In genomic region chr2:167401309-167401708, GRCh38 we compare ENCODE assay signal across 24 cellular contexts.
A peak's percentile ranks its signal among the peaks of the same experiment; 100 is the strongest.
DNase-seq lines count a peak whose midpoint lies in the region; ATAC-seq, FAIRE-seq and TF ChIP-seq lines count a peak whose summit lies in the region.
"Had no signal": no experiment of that assay in that cellular context is flagged by ENCODE, and none has a peak within 500 bp of the region (broad histone marks: within the 10 kb centered on the region; RNA-seq: fewer than 3 reads in every experiment).

No MANE protein-coding gene starts in this region.

- peaks cover 15 to 31% (median 26%) of the 10 kb centered on the region in 3 experiments for H3K36me3 Mint-ChIP-seq in H9 (ENCODE audit: insufficient read depth in 1 of 3, low read depth in 3 of 3)
- no peaks in the 10 kb centered on the region for H3K36me3 Mint-ChIP-seq in astrocyte (ENCODE audit: low read depth, unreplicated experiment)
- peaks cover 8% of the 10 kb centered on the region for H3K36me3 Mint-ChIP-seq in endodermal cell (ENCODE audit: low read depth)
- no peaks in the 10 kb centered on the region for H3K36me3 Mint-ChIP-seq in immature natural killer cell
- H3K36me3 Mint-ChIP-seq: CD8-positive, alpha-beta T cell had no signal

- no peak overlapping the region for H2BK20ac ChIP-seq in H9 (ENCODE audit: low read depth, low read length, poor library complexity, severe bottlenecking)

- intact Hi-C loops in cardiac septum (cut with DNase I), result no loop called here

- H3K36me3 ChIP-seq in astrocyte (ENCODE audit: insufficient read depth, low read length), result no peaks in the 10 kb centered on the region
- no peaks in the 10 kb centered on the region for H3K36me3 ChIP-seq in endodermal cell (ENCODE audit: control insufficient read depth, insufficient read depth, low read length)
- H3K36me3 ChIP-seq: BLaER1 treated with 17β-estradiol and CSF1 and Interleukin-3, amounts not matched to agents 10 nM and 100 nM had no signal

- no peak overlapping the region for H3K27ac ChIP-seq in H9 (ENCODE audit: insufficient read length, low read depth, low read length)
- H3K27ac ChIP-seq in astrocyte (ENCODE audit: low read depth, low read length), result no peak overlapping the region
- no peak overlapping the region for H3K27ac ChIP-seq in endodermal cell (ENCODE audit: low read depth, low read length)
- H3K27ac ChIP-seq: BLaER1 treated with 17β-estradiol and CSF1 and Interleukin-3, amounts not matched to agents 10 nM and 100 nM; C4-2B had no signal

- peak; percentile 44; the same call in 2 of the 3 replicates for TF ChIP-seq CTCF in H9 (conservative IDR thresholded peaks at IDR 0.05)
- TF ChIP-seq CTCF in astrocyte (IDR thresholded peaks at IDR 0.05; ENCODE audit: insufficient read depth, low read depth, low read length), result no peak
- TF ChIP-seq CTCF in endodermal cell (conservative IDR thresholded peaks at IDR 0.05), result peak; percentile 51

- H3K27me3 ChIP-seq in H9 (ENCODE audit: insufficient read depth, low read length) (no peaks in the 10 kb centered on the region), astrocyte (ENCODE audit: insufficient read depth, low read length) (no peaks in the 10 kb centered on the region), endodermal cell (ENCODE audit: control insufficient read depth, insufficient read depth, low read length, poor library complexity, severe bottlenecking) (no peaks in the 10 kb centered on the region)
- H3K27me3 ChIP-seq: BLaER1 treated with 17β-estradiol and CSF1 and Interleukin-3, amounts not matched to agents 10 nM and 100 nM had no signal

- H3K56ac ChIP-seq in H9 (ENCODE audit: insufficient read length, low read depth, low read length), result no peak overlapping the region

- H3K9me3 ChIP-seq in H9 (ENCODE audit: control insufficient read depth, low read depth, low read length), result peaks cover 7% of the 10 kb centered on the region
- no peaks in the 10 kb centered on the region for H3K9me3 ChIP-seq in astrocyte (ENCODE audit: insufficient read depth, low read depth, low read length)
- peaks cover 15% of the 10 kb centered on the region for H3K9me3 ChIP-seq in endodermal cell (ENCODE audit: control insufficient read depth, low read length)
- H3K9me3 ChIP-seq: BLaER1 treated with 17β-estradiol and CSF1 and Interleukin-3, amounts not matched to agents 10 nM and 100 nM; Caco-2 had no signal

- H3K79me1 ChIP-seq in H9 (ENCODE audit: insufficient read depth, low read depth, low read length, poor library complexity, severe bottlenecking), result peaks cover 5% of the 10 kb centered on the region

- peaks cover 25 to 29% of the 10 kb centered on the region in 2 experiments for H3K4me1 Mint-ChIP-seq in H9
- peaks cover 18% of the 10 kb centered on the region for H3K4me1 Mint-ChIP-seq in astrocyte (ENCODE audit: low read depth, unreplicated experiment)
- peaks cover 7% of the 10 kb centered on the region for H3K4me1 Mint-ChIP-seq in endodermal cell
- no peaks in the 10 kb centered on the region for H3K4me1 Mint-ChIP-seq in immature natural killer cell
- H3K4me1 Mint-ChIP-seq: B cell had no signal

- no peak overlapping the region for H2BK5ac ChIP-seq in H9 (ENCODE audit: insufficient read length, low read length)

- no peak overlapping the region for H3K18ac ChIP-seq in H9 (ENCODE audit: insufficient read length, low read depth, low read length)

- H4K20me1 ChIP-seq in H9 (ENCODE audit: control insufficient read depth, insufficient read depth, insufficient read length), result no peaks in the 10 kb centered on the region
- H4K20me1 ChIP-seq in astrocyte (ENCODE audit: insufficient read depth, low read length), result no peaks in the 10 kb centered on the region
- H4K20me1 ChIP-seq: BLaER1 treated with 17β-estradiol and CSF1 and Interleukin-3, amounts not matched to agents 10 nM and 100 nM had no signal

- no peak overlapping the region for H4K91ac ChIP-seq in H9 (ENCODE audit: insufficient read length, low read depth, low read length)

- no peak for ATAC-seq in GM21717 (IDR thresholded peaks at IDR 0.05; ENCODE audit: unreplicated experiment)
- ATAC-seq: CD8-positive, alpha-beta T cell had no signal

- no peak for DNase-seq in H9
- no peak for DNase-seq in astrocyte (ENCODE audit: low read depth)
- no peak for DNase-seq in endodermal cell
- DNase-seq in retina, result peak; percentile 22
- no peak for DNase-seq in activated CD4-positive, CD25-positive, alpha-beta regulatory T cell treated with anti-CD3 and anti-CD28 coated beads, Interleukin-2, amount 50 U/mL, for 72 hours
- DNase-seq in cardiac septum (ENCODE audit: low spot score), result no peak
- no peak for DNase-seq in immature natural killer cell
- DNase-seq: 8988T; ACHN; Caco-2; Calu3; CD4-positive, alpha-beta T cell; CD8-positive, alpha-beta T cell; DMS79 treated with DMSO at 0.1 percent for 48 hours; GF-D8 had no signal

- peak overlapping the region in 2 of 3 experiments; percentile 4 to 6; a peak in 1 of 7 replicates for H3K27ac Mint-ChIP-seq in H9
- H3K27ac Mint-ChIP-seq in astrocyte (ENCODE audit: unreplicated experiment), result peak overlapping the region; percentile 67
- H3K27ac Mint-ChIP-seq in endodermal cell, result no peak overlapping the region
- no peak overlapping the region for H3K27ac Mint-ChIP-seq in immature natural killer cell
- H3K27ac Mint-ChIP-seq: B cell; CD4-positive, alpha-beta T cell; CD8-positive, alpha-beta T cell had no signal

- H2BK12ac ChIP-seq in H9 (ENCODE audit: insufficient read length, low read depth, low read length), result no peak overlapping the region

- H3K4me3 ChIP-seq in astrocyte (ENCODE audit: insufficient read depth, low read depth, low read length) (no peak overlapping the region), endodermal cell (ENCODE audit: low read length) (no peak overlapping the region)
- H3K4me3 ChIP-seq: BLaER1 treated with 17β-estradiol and CSF1 and Interleukin-3, amounts not matched to agents 10 nM and 100 nM had no signal

- H3K14ac ChIP-seq in H9 (ENCODE audit: insufficient read depth, low read length), result no peak overlapping the region

- no peaks in the 10 kb centered on the region for H3K27me3 Mint-ChIP-seq in H9 (ENCODE audit: low read depth)
- no peaks in the 10 kb centered on the region for H3K27me3 Mint-ChIP-seq in astrocyte (ENCODE audit: low read depth, unreplicated experiment)
- peaks cover 8% of the 10 kb centered on the region for H3K27me3 Mint-ChIP-seq in endodermal cell (ENCODE audit: insufficient read depth)
- H3K27me3 Mint-ChIP-seq in immature natural killer cell (ENCODE audit: low read depth in 3 of 3), result peaks cover 0 to 4% (median 0%) of the 10 kb centered on the region in 3 donors
- H3K27me3 Mint-ChIP-seq: B cell; CD4-positive, alpha-beta T cell had no signal

- H2AFZ ChIP-seq in H9 (ENCODE audit: low read length), result no peak overlapping the region
- no peak overlapping the region for H2AFZ ChIP-seq in astrocyte (ENCODE audit: low read depth, low read length)

- FAIRE-seq in astrocyte (lab: Jason Lieb, UNC), result no peak
- FAIRE-seq: A204.1, D721Med, G401.6, GM12891, GM18507 had no signal

- H2BK15ac ChIP-seq in H9 (ENCODE audit: low read depth, low read length), result no peak overlapping the region

- H3K9ac ChIP-seq in H9 (ENCODE audit: extremely low read depth, insufficient read length, low read length), result no peak overlapping the region
- H3K9ac ChIP-seq in astrocyte (ENCODE audit: low read length), result no peak overlapping the region
- H3K9ac ChIP-seq in endodermal cell (ENCODE audit: extremely low read depth, low read length, poor library complexity, severe bottlenecking), result no peak overlapping the region
- H3K9ac ChIP-seq: BLaER1 treated with 17β-estradiol and CSF1 and Interleukin-3, amounts not matched to agents 10 nM and 100 nM had no signal

- H4K8ac ChIP-seq in H9 (replicated peaks; ENCODE audit: insufficient read length, low read depth, low read length), result no peak overlapping the region

- H3K4me2 ChIP-seq in H9 (ENCODE audit: insufficient read depth, insufficient read length, low read length) (no peak overlapping the region), astrocyte (ENCODE audit: low read length) (no peak overlapping the region)
- H3K4me2 ChIP-seq: BLaER1 treated with 17β-estradiol and CSF1 and Interleukin-3, amounts not matched to agents 10 nM and 100 nM had no signal

- no peak overlapping the region for H2AK5ac ChIP-seq in H9 (ENCODE audit: insufficient read length, low read length)

- H2BK120ac ChIP-seq in H9 (ENCODE audit: low read depth, low read length, poor library complexity, severe bottlenecking), result no peak overlapping the region

- H3K4me1 ChIP-seq in H9 (ENCODE audit: insufficient read depth, low read length) (no peaks in the 10 kb centered on the region; the same call in 1 of the 2 replicates), astrocyte (ENCODE audit: insufficient read depth, low read length) (peaks cover 17% of the 10 kb centered on the region), endodermal cell (ENCODE audit: control insufficient read depth, insufficient read depth, low read length) (no peaks in the 10 kb centered on the region)
- H3K4me1 ChIP-seq: BLaER1 treated with 17β-estradiol and CSF1 and Interleukin-3, amounts not matched to agents 10 nM and 100 nM; Caco-2 had no signal

- H3K9me3 Mint-ChIP-seq in H9 (peaks cover 12 to 25% of the 10 kb centered on the region in 2 experiments), astrocyte (ENCODE audit: unreplicated experiment) (peaks cover 10% of the 10 kb centered on the region), endodermal cell (peaks cover 22% of the 10 kb centered on the region), immature natural killer cell (peaks cover 4 to 17% (median 9%) of the 10 kb centered on the region in 6 donors)

- no peak overlapping the region for H3K23ac ChIP-seq in H9 (ENCODE audit: insufficient read length, low read depth, low read length)

- H3K4me3 Mint-ChIP-seq in H9 (no peak overlapping the region), astrocyte (ENCODE audit: unreplicated experiment) (no peak overlapping the region), endodermal cell (no peak overlapping the region), immature natural killer cell (no peak overlapping the region)
- H3K4me3 Mint-ChIP-seq: B cell; CD4-positive, alpha-beta T cell; CD8-positive, alpha-beta T cell had no signal

- no peaks in the 10 kb centered on the region for H3K23me2 ChIP-seq in H9 (ENCODE audit: insufficient read length, low read depth, low read length, poor library complexity, severe bottlenecking)

- no peak overlapping the region for H4K5ac ChIP-seq in H9 (ENCODE audit: insufficient read length, low read depth, low read length)

- no peak overlapping the region for H3T11ph ChIP-seq in H9 (ENCODE audit: low read length)

- H3K79me2 ChIP-seq in H9 (ENCODE audit: insufficient read depth, low read length) (no peaks in the 10 kb centered on the region), astrocyte (ENCODE audit: insufficient read depth, low read length) (no peaks in the 10 kb centered on the region)

- no peak overlapping the region for H3K4ac ChIP-seq in H9 (ENCODE audit: low read depth, low read length)

Comparison
In these comparisons a context has a peak if more than half of its experiments do, and no peak if none do; other contexts are left out.
1. H3K27ac Mint-ChIP-seq: peak in H9 (2 of 3) and astrocyte (single experiment); none in endodermal cell (single experiment) and immature natural killer cell (0 of 6).